Comparison of ENCODE assay signal across 8 cellular contexts in the genomic region with DNA sequence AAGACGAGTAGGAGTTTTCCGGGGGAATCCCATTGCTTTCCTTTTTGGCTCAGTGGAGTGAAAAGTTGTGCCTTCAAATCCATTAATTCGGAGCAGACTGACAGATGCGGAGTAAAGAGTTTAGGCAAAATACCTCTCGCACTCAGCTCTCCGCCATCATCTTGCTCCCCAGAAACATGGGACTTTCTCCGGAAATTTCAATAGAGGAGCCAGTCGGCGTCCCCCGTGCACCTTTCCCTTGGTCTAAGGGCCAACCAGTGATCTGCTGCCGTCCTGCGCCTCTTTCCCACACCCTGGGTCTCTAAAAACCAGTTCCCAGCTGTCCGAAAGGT. TPM values are rescaled to one million over a fixed set of nuclear protein-coding genes. Genes with fewer than 3 reads are reported as not detected.
DNase-seq lines count a peak whose midpoint lies in the region; ATAC-seq and TF ChIP-seq lines count a peak whose summit lies in the region.

No MANE protein-coding gene starts in this region.

- CTCF ChIA-PET in BJ (lab: Yijun Ruan, JAX), result interaction anchor here (1.2 kb wide), 1 partner anchor 15 kb away, joined by 3 read pairs; no protein-coding TSS in a partner anchor

- H3K4me1 ChIP-seq in SJSA1 (replicated peaks) (peaks cover 20% of the 10 kb centered on the region), esophagus squamous epithelium (peaks cover 20 to 63% (median 31%) of the 10 kb centered on the region in 3 donors), neutrophil (ENCODE audit: control insufficient read depth in 1 of 2, insufficient read depth in 1 of 2, low read depth in 1 of 2, low read length in 1 of 2) (peaks cover 26 to 31% of the 10 kb centered on the region in 2 experiments)

- POLR2A ChIA-PET in BJ (lab: Charles Lee), result no interaction called here

- H3K4me3 ChIP-seq in BJ (ENCODE audit: low read depth, low read length) (peak overlapping the region; percentile 81), SJSA1 (peak overlapping the region; percentile 76), esophagus squamous epithelium (peak overlapping the region; percentile 60 to 99 (median 82)), neutrophil (ENCODE audit: low read depth in 1 of 2, low read length in 1 of 2) (peak overlapping the region; percentile 69 to 91)

- TF ChIP-seq CTCF in BJ (IDR thresholded peaks at IDR 0.05; ENCODE audit: insufficient read depth, low read depth, low read length) (no peak), esophagus squamous epithelium (IDR thresholded peaks at IDR 0.05) (no peak), neutrophil (IDR thresholded peaks at IDR 0.05) (no peak)

- H3K9me3 ChIP-seq in SJSA1 (replicated peaks) (no peaks in the 10 kb centered on the region), esophagus squamous epithelium (no peaks in the 10 kb centered on the region), neutrophil (no peaks in the 10 kb centered on the region)

- H3K27me3 ChIP-seq in BJ (ENCODE audit: control insufficient read depth, insufficient read depth, low read length), result no peaks in the 10 kb centered on the region
- H3K27me3 ChIP-seq in SJSA1 (replicated peaks), result no peaks in the 10 kb centered on the region
- no peaks in the 10 kb centered on the region for H3K27me3 ChIP-seq in esophagus squamous epithelium
- no peaks in the 10 kb centered on the region for H3K27me3 ChIP-seq in neutrophil

- DNase-seq in BJ (ENCODE audit: low read depth), result no peak
- DNase-seq in SJSA1 (ENCODE audit: low read depth in 1 of 2, low spot score in 2 of 2), result no peak
- no peak for DNase-seq in esophagus squamous epithelium (lab: John Stamatoyannopoulos, UW)
- DNase-seq in stimulated activated CD4-positive, alpha-beta T cell treated with anti-CD3 and anti-CD28 coated beads, Interleukin-4, amount 100 ng/mL, for 4 hours, result no peak
- no peak for DNase-seq in T1000 (lab: John Stamatoyannopoulos, UW)

- peaks cover 3% of the 10 kb centered on the region; the same call in 1 of the 2 replicates for H3K36me3 ChIP-seq in BJ (ENCODE audit: control insufficient read depth, insufficient read depth, low read length)
- H3K36me3 ChIP-seq in SJSA1, result peaks cover 47% of the 10 kb centered on the region
- peaks cover 0 to 35% (median 0%) of the 10 kb centered on the region in 3 donors for H3K36me3 ChIP-seq in esophagus squamous epithelium
- peaks cover 12% of the 10 kb centered on the region for H3K36me3 ChIP-seq in neutrophil

- H3K27ac ChIP-seq in SJSA1, result peak overlapping the region; percentile 77
- peak overlapping the region; percentile 88 to 96 (median 94) for H3K27ac ChIP-seq in esophagus squamous epithelium
- H3K27ac ChIP-seq in neutrophil, result peak overlapping the region; percentile 81

- peak; percentile 28 for ATAC-seq in GM18873 (IDR thresholded peaks at IDR 0.05; ENCODE audit: low FRiP score, unreplicated experiment)
- ATAC-seq in HG03066 (IDR thresholded peaks at IDR 0.05; ENCODE audit: low read depth, unreplicated experiment), result peak; percentile 34

- no peak for TF ChIP-seq POLR2A in esophagus squamous epithelium (IDR thresholded peaks at IDR 0.05)

- intact Hi-C loops in esophagus squamous epithelium (cut with DNase I), result no loop called here

- 1% methylated on average over 7 to 12 of the region's 13 CpGs for WGBS in esophagus squamous epithelium, 2 donors

RNA-seq across cellular contexts. Expression of a gene that starts 0.3 kb away (rescaled TPM):
- polyA plus RNA-seq in BJ (2011; rRNA removed), result 2.9 and 4.8 TPM in 2 replicates
- polyA minus RNA-seq in BJ (2011; rRNA and poly(A)+ RNA removed), result 2.4 and 2.5 TPM in 2 replicates
- 6.3 and 9.2 TPM in 2 replicates for total RNA-seq in SJSA1 (2014; rRNA removed; shearing (Covaris generic))
- total RNA-seq in esophagus squamous epithelium, result 1 to 10 TPM; 3.0 to 8.8 (median 5.8) TPM

RNA-seq across cellular contexts. Expression of a gene that starts 0.4 kb away (rescaled TPM):
- polyA plus RNA-seq in BJ (2011; rRNA removed), result 11.3 and 14.0 TPM in 2 replicates
- polyA minus RNA-seq in BJ (2011; rRNA and poly(A)+ RNA removed), result 4.5 and 6.4 TPM in 2 replicates
- 17.9 and 31.8 TPM in 2 replicates for total RNA-seq in SJSA1 (2014; rRNA removed; shearing (Covaris generic))
- total RNA-seq in esophagus squamous epithelium, result 10 to 100 TPM; 10.4 to 27.4 (median 22.0) TPM

RNA-seq across cellular contexts. Expression of a gene that starts 43.9 kb away (rescaled TPM):
- polyA plus RNA-seq in BJ (2011; rRNA removed), result 2.0 and 4.0 TPM in 2 replicates
- 1.2 and 1.9 TPM in 2 replicates for polyA minus RNA-seq in BJ (2011; rRNA and poly(A)+ RNA removed)
- 13.5 and 20.7 TPM in 2 replicates for total RNA-seq in SJSA1 (2014; rRNA removed; shearing (Covaris generic))
- 10 to 100 TPM in 2 of 4 donors, 1 to 10 TPM in 2; 6.1 to 10.7 (median 9.6) TPM for total RNA-seq in esophagus squamous epithelium
